10 cellular contexts compared by ENCODE assay signal in genomic region chr10:74977913-74978847, GRCh38.
A peak's percentile ranks its signal among the peaks of the same experiment; 100 is the strongest.
DNase-seq lines count a peak whose midpoint lies in the region; ATAC-seq and TF ChIP-seq lines count a peak whose summit lies in the region.
"Had no signal": no experiment of that assay in that cellular context is flagged by ENCODE, and none has a peak within 500 bp of the region (broad histone marks: within the 10 kb centered on the region; RNA-seq: fewer than 3 reads in every experiment).

No MANE protein-coding gene starts in this region.

- no peaks in the 10 kb centered on the region for H3K9me3 ChIP-seq in OCI-LY7 (ENCODE audit: low read length)
- H3K9me3 ChIP-seq: left lung had no signal

- H3K4me1 Mint-ChIP-seq in activated CD8-positive, alpha-beta memory T cell treated with anti-CD3 and anti-CD28 coated beads, Interleukin-2, amount 10 ng/mL, durations not matched to agents 7 days and 5 days = peaks cover 42% of the 10 kb centered on the region

- intact Hi-C loops in OCI-LY7 (cut with micrococcal nuclease; ENCODE audit: unreplicated experiment) = no loop called here

- peak overlapping the region; percentile 73 for H3K27ac Mint-ChIP-seq in activated CD8-positive, alpha-beta memory T cell treated with anti-CD3 and anti-CD28 coated beads, Interleukin-2, amount 10 ng/mL, durations not matched to agents 7 days and 5 days

- peak overlapping the region; percentile 58 for H3K4me2 ChIP-seq in OCI-LY7 (ENCODE audit: low read length)

- no peaks in the 10 kb centered on the region for H3K9me2 ChIP-seq in OCI-LY7 (ENCODE audit: insufficient read depth, low read length)

- no peaks in the 10 kb centered on the region for H4K20me1 ChIP-seq in OCI-LY7 (ENCODE audit: insufficient read depth, low read length)

- peaks cover 40% of the 10 kb centered on the region for H3K36me3 ChIP-seq in OCI-LY7 (ENCODE audit: insufficient read depth, low read length)

- peaks cover 21% of the 10 kb centered on the region for H3K4me1 ChIP-seq in OCI-LY7 (ENCODE audit: insufficient read depth, low read length, poor library complexity, severe bottlenecking)
- H3K4me1 ChIP-seq: left lung had no signal

- peak; percentile 88 for DNase-seq in activated CD8-positive, alpha-beta memory T cell treated with anti-CD3 and anti-CD28 coated beads, Interleukin-2, amount 10 ng/mL, durations not matched to agents 7 days and 5 days
- no peak for DNase-seq in activated CD8-positive, alpha-beta memory T cell treated with anti-CD3 and anti-CD28 coated beads, Interleukin-2, amount 50 U/mL, for 4 hours
- DNase-seq in OCI-LY7 (ENCODE audit: low spot score) (peak; percentile 39), NCI-H2196 (lab: John Stamatoyannopoulos, UW; ENCODE audit: unreplicated experiment) (no peak), retina (no peak), midbrain (lab: John Stamatoyannopoulos, UW) (no peak)
- peak; percentile 19 to 34 for DNase-seq in stimulated activated CD8-positive, alpha-beta memory T cell treated with anti-CD3 and anti-CD28 coated beads, Interleukin-7, amount 100 ng/mL, for 4 hours (ENCODE audit: low read depth in 2 of 2)
- DNase-seq: left lung had no signal

- peak overlapping the region; percentile 32 for H3K4me3 Mint-ChIP-seq in activated CD8-positive, alpha-beta memory T cell treated with anti-CD3 and anti-CD28 coated beads, Interleukin-2, amount 10 ng/mL, durations not matched to agents 7 days and 5 days
- H3K4me3 Mint-ChIP-seq: brain had no signal

- peaks cover 38% of the 10 kb centered on the region for H3K36me3 Mint-ChIP-seq in activated CD8-positive, alpha-beta memory T cell treated with anti-CD3 and anti-CD28 coated beads, Interleukin-2, amount 10 ng/mL, durations not matched to agents 7 days and 5 days

- H3K27ac ChIP-seq in OCI-LY7 (ENCODE audit: low read depth, low read length, poor library complexity, severe bottlenecking) = peak overlapping the region; percentile 0
- H3K27ac ChIP-seq: left lung had no signal

- CTCF ChIA-PET in activated CD8-positive, alpha-beta memory T cell treated with anti-CD3 and anti-CD28 coated beads, Interleukin-2, amount 10 ng/mL, durations not matched to agents 7 days and 5 days (lab: Charles Lee) = interaction anchor here (0.6 to 1.6 kb wide), 5 partner anchors 10 to 123 kb away, joined by 3 to 5 read pairs (median 3); no protein-coding TSS in a partner anchor
- CTCF ChIA-PET in OCI-LY7 (lab: Charles Lee; ENCODE audit: unreplicated experiment) = no interaction called here

- H3K27me3 Mint-ChIP-seq in activated CD8-positive, alpha-beta memory T cell treated with anti-CD3 and anti-CD28 coated beads, Interleukin-2, amount 10 ng/mL, durations not matched to agents 7 days and 5 days = no peaks in the 10 kb centered on the region
- H3K27me3 Mint-ChIP-seq: brain had no signal

- BruUV-seq in OCI-LY7 (replicated peaks; lab: Mats Ljungman, UMichigan) = no TSS peak

- POLR2A ChIA-PET in OCI-LY7 (lab: Charles Lee) = interaction anchor here (0.9 kb wide), 2 partner anchors 11 to 13 kb away, joined by 3 to 4 read pairs; no protein-coding TSS in a partner anchor

- ATAC-seq in activated CD8-positive, alpha-beta memory T cell treated with anti-CD3 and anti-CD28 coated beads, Interleukin-2, amount 10 ng/mL, durations not matched to agents 7 days and 5 days = peak; percentile 82
- ATAC-seq in HG02870 (IDR thresholded peaks at IDR 0.05; ENCODE audit: unreplicated experiment) = peak; percentile 85
- ATAC-seq: left lung had no signal

- no peak overlapping the region for H3K4me3 ChIP-seq in OCI-LY7 (ENCODE audit: low read depth, low read length, poor library complexity, severe bottlenecking)
- H3K4me3 ChIP-seq: left lung had no signal

- TF ChIP-seq CTCF in OCI-LY7 (conservative IDR thresholded peaks at IDR 0.05; ENCODE audit: low read length) = no peak

- no peaks in the 10 kb centered on the region for H3K79me2 ChIP-seq in OCI-LY7 (ENCODE audit: insufficient read depth, low read depth, low read length)

- H2AFZ ChIP-seq in OCI-LY7 (ENCODE audit: low read length) = peak overlapping the region; percentile 13; the same call in 1 of the 2 replicates

- no peaks in the 10 kb centered on the region for H3K9me3 Mint-ChIP-seq in activated CD8-positive, alpha-beta memory T cell treated with anti-CD3 and anti-CD28 coated beads, Interleukin-2, amount 10 ng/mL, durations not matched to agents 7 days and 5 days (ENCODE audit: low read depth)
- H3K9me3 Mint-ChIP-seq: brain had no signal

Comparison
In these comparisons a context has a peak if more than half of its experiments do, and no peak if none do; other contexts are left out.
1. DNase-seq: peak in activated CD8-positive, alpha-beta memory T cell treated with anti-CD3 and anti-CD28 coated beads, Interleukin-2, amount 10 ng/mL, durations not matched to agents 7 days and 5 days (single experiment), OCI-LY7 (single experiment) and stimulated activated CD8-positive, alpha-beta memory T cell treated with anti-CD3 and anti-CD28 coated beads, Interleukin-7, amount 100 ng/mL, for 4 hours (2 of 2); none in activated CD8-positive, alpha-beta memory T cell treated with anti-CD3 and anti-CD28 coated beads, Interleukin-2, amount 50 U/mL, for 4 hours (single experiment), NCI-H2196 (single experiment), retina (single experiment) and midbrain (single experiment).